15 cellular contexts compared by ENCODE assay signal in the genomic region with DNA sequence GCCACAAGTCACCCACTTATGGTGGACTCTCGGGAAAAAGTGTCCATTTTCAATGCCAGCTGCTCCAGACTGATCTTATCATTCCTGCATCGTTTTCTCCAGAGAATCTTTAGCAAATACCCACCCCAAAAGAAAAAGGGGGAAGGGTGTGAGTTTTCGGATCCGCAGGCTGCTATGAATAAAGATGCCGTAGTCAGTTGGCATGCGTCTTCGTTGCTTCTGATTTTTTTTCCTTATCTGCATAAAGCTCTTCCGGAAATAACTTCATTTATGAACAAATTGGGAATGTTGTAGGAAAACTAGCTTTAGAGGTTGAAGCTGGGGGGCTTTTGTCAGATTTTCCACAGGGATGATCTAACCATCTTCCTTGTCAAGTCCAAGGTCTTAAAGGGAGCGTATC. TPM values are rescaled to one million over a fixed set of nuclear protein-coding genes. Genes with fewer than 3 reads are reported as not detected.
"Had no signal": no experiment of that assay in that cellular context is flagged by ENCODE, and none has a peak within 500 bp of the region (broad histone marks: within the 10 kb centered on the region; RNA-seq: fewer than 3 reads in every experiment).

No MANE protein-coding gene starts in this region.

- H3K9me3 ChIP-seq: body of pancreas had no signal

- H3K27ac ChIP-seq: epithelial cell of prostate had no signal

- H3K27me3 ChIP-seq: body of pancreas had no signal

- H3K27me3 Mint-ChIP-seq: activated CD4-positive, alpha-beta memory T cell treated with anti-CD3 and anti-CD28 coated beads for 36 hours; stimulated activated naive B cell treated with anti-CD40 and anti-IgM and Interleukin-4, amounts not matched to agents 10 μg/mL and 1 μg/mL and 100 μg/mL, for 72 hours had no signal

- H3K4me1 Mint-ChIP-seq: central memory CD8-positive, alpha-beta T cell had no signal

- H3K36me3 Mint-ChIP-seq: activated CD4-positive, alpha-beta memory T cell treated with anti-CD3 and anti-CD28 coated beads for 36 hours; activated naive CD4-positive, alpha-beta T cell treated with anti-CD3 and anti-CD28 coated beads, Interleukin-2, amount 50 U/mL, for 72 hours; stimulated activated naive B cell treated with anti-CD40 and anti-IgM and Interleukin-4, amounts not matched to agents 10 μg/mL and 1 μg/mL and 100 μg/mL, for 72 hours had no signal

- H3K27ac Mint-ChIP-seq: activated CD4-positive, alpha-beta memory T cell treated with anti-CD3 and anti-CD28 coated beads for 36 hours; activated naive CD4-positive, alpha-beta T cell treated with anti-CD3 and anti-CD28 coated beads, Interleukin-2, amount 50 U/mL, for 72 hours; effector memory CD8-positive, alpha-beta T cell; stimulated activated naive B cell treated with anti-CD40 and anti-IgM and Interleukin-4, amounts not matched to agents 10 μg/mL and 1 μg/mL and 100 μg/mL, for 72 hours had no signal

- ATAC-seq: activated naive CD4-positive, alpha-beta T cell treated with anti-CD3 and anti-CD28 coated beads, Interleukin-2, amount 50 U/mL, for 72 hours; body of pancreas; effector memory CD8-positive, alpha-beta T cell; left lobe of liver; stimulated activated naive B cell treated with anti-CD40 and anti-IgM and Interleukin-4, amounts not matched to agents 10 μg/mL and 1 μg/mL and 100 μg/mL, for 72 hours had no signal

- H3K4me3 Mint-ChIP-seq: activated CD4-positive, alpha-beta memory T cell treated with anti-CD3 and anti-CD28 coated beads for 36 hours; central memory CD8-positive, alpha-beta T cell; effector memory CD8-positive, alpha-beta T cell; stimulated activated naive B cell treated with anti-CD40 and anti-IgM and Interleukin-4, amounts not matched to agents 10 μg/mL and 1 μg/mL and 100 μg/mL, for 72 hours had no signal

- H3K4me3 ChIP-seq: body of pancreas had no signal

- DNase-seq: activated CD4-positive, alpha-beta memory T cell treated with anti-CD3 and anti-CD28 coated beads for 36 hours; activated effector memory CD4-positive, alpha-beta T cell treated with anti-CD3 and anti-CD28 coated beads, Interleukin-2, amount 50 U/mL, for 16 hours; activated T-cell treated with anti-CD3 and anti-CD28 coated beads, Interleukin-2, amount 50 U/mL, for 48 hours; amniotic stem cell; body of pancreas; effector memory CD8-positive, alpha-beta T cell; stimulated activated CD4-positive, alpha-beta T cell treated with anti-CD3 and anti-CD28 coated beads, Interleukin-2, amount 100 ng/mL, for 48 hours; stimulated activated naive B cell treated with anti-CD40 and anti-IgM and Interleukin-4, amounts not matched to agents 10 μg/mL and 1 μg/mL and 100 μg/mL, for 72 hours; substantia nigra; T-helper 9 cell had no signal

- H3K9me3 Mint-ChIP-seq: activated CD4-positive, alpha-beta memory T cell treated with anti-CD3 and anti-CD28 coated beads for 36 hours; activated naive CD4-positive, alpha-beta T cell treated with anti-CD3 and anti-CD28 coated beads, Interleukin-2, amount 50 U/mL, for 72 hours; central memory CD8-positive, alpha-beta T cell; effector memory CD8-positive, alpha-beta T cell; stimulated activated naive B cell treated with anti-CD40 and anti-IgM and Interleukin-4, amounts not matched to agents 10 μg/mL and 1 μg/mL and 100 μg/mL, for 72 hours had no signal

RNA-seq across cellular contexts. Expression of gene VILL, which starts 22.4 kb away (rescaled TPM):
- polyA plus RNA-seq: neural cell had no signal
